ENCODE assay signal across 23 cellular contexts in the genomic region with DNA sequence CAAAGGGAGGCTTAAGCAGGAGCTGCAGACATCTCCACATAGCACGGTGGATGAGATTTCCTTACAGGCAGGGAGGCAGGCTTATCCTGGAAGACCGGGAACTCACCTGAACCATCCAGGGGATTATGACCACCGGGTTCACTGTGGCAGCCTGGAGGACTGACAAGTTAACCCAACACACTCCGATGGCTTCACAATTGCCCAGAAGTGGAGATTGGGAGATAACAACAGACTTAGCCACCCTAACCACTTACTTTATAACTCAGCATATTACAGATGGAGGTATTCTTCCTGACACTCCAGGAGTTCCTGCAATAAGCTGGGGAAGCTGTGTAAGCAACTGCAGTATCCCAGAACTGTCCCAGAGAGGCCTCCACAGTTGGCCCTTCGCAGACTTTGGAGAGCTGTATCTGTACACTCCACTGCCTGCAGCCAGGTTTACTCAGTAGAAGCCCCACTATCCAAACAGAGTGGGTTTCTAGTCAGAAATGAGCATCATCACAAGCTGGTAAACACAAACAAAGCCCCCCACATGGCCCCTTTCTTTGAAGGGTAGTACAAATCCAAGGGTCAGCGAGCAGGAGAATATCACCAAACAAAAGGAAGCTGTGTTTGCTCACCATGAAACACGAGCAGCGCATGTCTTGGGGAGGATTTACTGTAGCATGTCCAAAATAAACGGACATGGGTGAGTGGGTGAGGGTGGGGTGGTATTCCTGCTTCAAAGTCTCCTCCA.
DNase-seq lines count a peak whose midpoint lies in the region; ATAC-seq, FAIRE-seq and TF ChIP-seq lines count a peak whose summit lies in the region.
"Had no signal": no experiment of that assay in that cellular context is flagged by ENCODE, and none has a peak within 500 bp of the region (broad histone marks: within the 10 kb centered on the region; RNA-seq: fewer than 3 reads in every experiment).

No MANE protein-coding gene starts in this region.

- no peak overlapping the region for H3K4me3 Mint-ChIP-seq in nephron
- H3K4me3 Mint-ChIP-seq: activated CD4-positive, alpha-beta memory T cell treated with anti-CD3 and anti-CD28 coated beads for 36 hours; activated T-cell treated with anti-CD3 and anti-CD28 coated beads, Interleukin-2, amount 50 U/mL, for 24 hours; H9; memory B cell had no signal

- TF ChIP-seq CTCF in BE2C (IDR thresholded peaks at IDR 0.05; ENCODE audit: low read depth, low read length) (no peak), VCaP (conservative IDR thresholded peaks at IDR 0.05) (no peak), nephron (IDR thresholded peaks at IDR 0.05; ENCODE audit: unreplicated experiment in 3 of 3) (no peak)

- H3K36me3 Mint-ChIP-seq in nephron (ENCODE audit: low read depth): no peaks in the 10 kb centered on the region
- H3K36me3 Mint-ChIP-seq: activated CD4-positive, alpha-beta memory T cell treated with anti-CD3 and anti-CD28 coated beads for 36 hours; memory B cell had no signal

- H3K9me3 Mint-ChIP-seq in nephron: no peaks in the 10 kb centered on the region
- H3K9me3 Mint-ChIP-seq: activated CD4-positive, alpha-beta memory T cell treated with anti-CD3 and anti-CD28 coated beads for 36 hours; activated T-cell treated with anti-CD3 and anti-CD28 coated beads, Interleukin-2, amount 50 U/mL, for 24 hours; H9; memory B cell had no signal

- H3K27me3 Mint-ChIP-seq in nephron (ENCODE audit: low read depth): no peaks in the 10 kb centered on the region
- H3K27me3 Mint-ChIP-seq: activated CD4-positive, alpha-beta memory T cell treated with anti-CD3 and anti-CD28 coated beads for 36 hours; activated T-cell treated with anti-CD3 and anti-CD28 coated beads, Interleukin-2, amount 50 U/mL, for 24 hours had no signal

- H3K27ac Mint-ChIP-seq in nephron: peak overlapping the region; percentile 83 to 98 (median 92)
- H3K27ac Mint-ChIP-seq: activated CD4-positive, alpha-beta memory T cell treated with anti-CD3 and anti-CD28 coated beads for 36 hours; activated T-cell treated with anti-CD3 and anti-CD28 coated beads, Interleukin-2, amount 50 U/mL, for 24 hours; H9; memory B cell had no signal

- peak overlapping the region; percentile 11 for H3K4me3 ChIP-seq in BE2C (ENCODE audit: low read depth, low read length)
- H3K4me3 ChIP-seq: heart right ventricle, MG63, psoas muscle had no signal

- DNase-seq in BE2C (peak; percentile 34), NCI-H1092 (lab: John Stamatoyannopoulos, UW) (peak; percentile 40), C1 segment of cervical spinal cord (lab: John Stamatoyannopoulos, UW) (no peak), RCC 7860 (ENCODE audit: low spot score) (no peak)
- DNase-seq: activated CD4-positive, alpha-beta memory T cell treated with anti-CD3 and anti-CD28 coated beads for 36 hours; activated naive CD4-positive, alpha-beta T cell treated with anti-CD3 and anti-CD28 coated beads, Interleukin-2, amount 50 U/mL, for 16 hours; activated T-cell treated with anti-CD3 and anti-CD28 coated beads, Interleukin-2, amount 50 U/mL, for 24 hours; Caco-2; H9; heart right ventricle; MG63; NCI-H2081 treated with DMSO at 0.1 percent for 48 hours; NK-92 treated with Interleukin-12 subunit alpha and Interleukin-12 subunit beta, amount 100 ng/mL, for 24 hours; psoas muscle; stimulated activated naive CD4-positive, alpha-beta T cell treated with Interleukin-2 at 50 U/mL for 16 hours; trophoblast cell had no signal

- H3K9me3 ChIP-seq in BE2C: no peaks in the 10 kb centered on the region
- H3K9me3 ChIP-seq: Caco-2, heart right ventricle, MG63, psoas muscle had no signal

- no peaks in the 10 kb centered on the region for H3K36me3 ChIP-seq in BE2C
- H3K36me3 ChIP-seq: heart right ventricle, MG63 had no signal

- H3K4me1 ChIP-seq in BE2C: peaks cover 41% of the 10 kb centered on the region
- H3K4me1 ChIP-seq: psoas muscle had no signal

- ATAC-seq in GM19395 (IDR thresholded peaks at IDR 0.05; ENCODE audit: unreplicated experiment) (no peak), GM18858 (IDR thresholded peaks at IDR 0.05; ENCODE audit: unreplicated experiment) (no peak)
- ATAC-seq: psoas muscle had no signal

- H3K27ac ChIP-seq in VCaP: peak overlapping the region; percentile 47; the same call in 1 of the 2 replicates
- H3K27ac ChIP-seq: heart right ventricle, psoas muscle had no signal

- peaks cover 71% of the 10 kb centered on the region for H3K4me1 Mint-ChIP-seq in nephron
- H3K4me1 Mint-ChIP-seq: H9, memory B cell had no signal

- no peak for FAIRE-seq in RCC 7860 (lab: Jason Lieb, UNC)
- FAIRE-seq: colon, keratinocyte had no signal

- no peaks in the 10 kb centered on the region for H3K27me3 ChIP-seq in BE2C
- H3K27me3 ChIP-seq: MG63 had no signal

Comparison
In these comparisons a context has a peak if more than half of its experiments do, and no peak if none do; other contexts are left out.
1. DNase-seq: peak in BE2C (single experiment) and NCI-H1092 (single experiment); none in C1 segment of cervical spinal cord (0 of 14) and RCC 7860 (single experiment).